In genomic region chr13:110179116-110179857, GRCh38 we compare ENCODE assay signal across 12 cellular contexts.
"Had no signal": no experiment of that assay in that cellular context is flagged by ENCODE, and none has a peak within 500 bp of the region (broad histone marks: within the 10 kb centered on the region; RNA-seq: fewer than 3 reads in every experiment).

No MANE protein-coding gene starts in this region.

- H3K9me3 ChIP-seq: ovary, tibial nerve, vagina had no signal

- H3K27ac Mint-ChIP-seq: activated CD4-positive, alpha-beta T cell treated with anti-CD3 and anti-CD28 coated beads for 36 hours; activated naive CD8-positive, alpha-beta T cell; activated T-helper 1 cell treated with anti-CD3 and anti-CD28 coated beads, Interleukin-12 subunit alpha, Interleukin-12 subunit beta, Interleukin-2, Interleukin-4 antibody, amounts not matched to agents 30 ng/mL and 10 ng/mL and 1 ng/mL, durations not matched to agents 14 hours and 24 hours and 36 hours; stimulated activated naive B cell treated with anti-CD40 and anti-IgM and Interleukin-4, amounts not matched to agents 10 μg/mL and 1 μg/mL and 100 μg/mL, for 72 hours had no signal

- DNase-seq: activated CD4-positive, alpha-beta T cell treated with anti-CD3 and anti-CD28 coated beads for 36 hours; activated CD4-positive, alpha-beta T cell treated with anti-CD3 and anti-CD28 coated beads, Interleukin-2, amount 50 U/mL, for 48 hours; dorsolateral prefrontal cortex; foreskin keratinocyte; kidney; ovary; stimulated activated naive B cell treated with anti-CD40 and anti-IgM and Interleukin-4, amounts not matched to agents 10 μg/mL and 1 μg/mL and 100 μg/mL, for 72 hours had no signal

- H3K27me3 Mint-ChIP-seq: activated naive CD8-positive, alpha-beta T cell had no signal

- H3K27ac ChIP-seq: dorsolateral prefrontal cortex, foreskin keratinocyte, ovary, tibial nerve, vagina had no signal

- H3K4me3 Mint-ChIP-seq: activated CD4-positive, alpha-beta T cell treated with anti-CD3 and anti-CD28 coated beads for 36 hours; activated naive CD8-positive, alpha-beta T cell; activated T-helper 1 cell treated with anti-CD3 and anti-CD28 coated beads, Interleukin-12 subunit alpha, Interleukin-12 subunit beta, Interleukin-2, Interleukin-4 antibody, amounts not matched to agents 30 ng/mL and 10 ng/mL and 1 ng/mL, durations not matched to agents 14 hours and 24 hours and 36 hours; stimulated activated naive B cell treated with anti-CD40 and anti-IgM and Interleukin-4, amounts not matched to agents 10 μg/mL and 1 μg/mL and 100 μg/mL, for 72 hours had no signal

- H3K4me1 ChIP-seq: foreskin keratinocyte, tibial nerve, vagina had no signal

- H3K36me3 Mint-ChIP-seq: activated naive CD8-positive, alpha-beta T cell; stimulated activated naive B cell treated with anti-CD40 and anti-IgM and Interleukin-4, amounts not matched to agents 10 μg/mL and 1 μg/mL and 100 μg/mL, for 72 hours had no signal

- H3K4me3 ChIP-seq: dorsolateral prefrontal cortex, lung, ovary, tibial nerve, vagina had no signal

- H3K9me3 Mint-ChIP-seq: activated T-helper 1 cell treated with anti-CD3 and anti-CD28 coated beads, Interleukin-12 subunit alpha, Interleukin-12 subunit beta, Interleukin-2, Interleukin-4 antibody, amounts not matched to agents 30 ng/mL and 10 ng/mL and 1 ng/mL, durations not matched to agents 14 hours and 24 hours and 36 hours had no signal

- H3K36me3 ChIP-seq: ovary had no signal

- H3K4me1 Mint-ChIP-seq: activated CD4-positive, alpha-beta T cell treated with anti-CD3 and anti-CD28 coated beads for 36 hours; stimulated activated naive B cell treated with anti-CD40 and anti-IgM and Interleukin-4, amounts not matched to agents 10 μg/mL and 1 μg/mL and 100 μg/mL, for 72 hours had no signal

- H3K27me3 ChIP-seq: dorsolateral prefrontal cortex, foreskin keratinocyte, ovary, tibial nerve, vagina had no signal
